In the genomic region with DNA sequence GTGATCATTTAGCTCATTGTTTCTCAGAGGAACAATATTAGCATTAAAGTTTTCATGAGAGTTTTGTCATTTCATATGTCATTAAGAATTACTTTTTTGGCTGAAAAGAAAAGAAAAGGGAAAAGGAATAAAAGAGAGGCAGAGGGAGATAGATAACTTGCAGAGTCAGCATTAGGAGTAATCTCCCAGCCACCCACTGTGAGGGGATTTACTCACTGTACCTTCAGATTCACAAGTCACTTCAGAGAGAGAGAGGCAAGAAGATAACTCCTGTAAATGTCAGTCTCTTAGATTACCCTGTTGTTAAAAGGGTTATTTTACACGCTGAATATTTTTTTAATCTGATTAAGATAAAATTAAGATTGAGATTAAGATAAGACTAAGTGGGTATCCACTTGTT, we compare ENCODE assay signal across 3 cellular contexts.
TF ChIP-seq lines count a peak whose summit lies in the region.

No MANE protein-coding gene starts in this region.

TF ChIP-seq in HepG2, 621 proteins besides CTCF, POLR2A, EP300 and RAD21:
- TF ChIP-seq MAFF (IDR thresholded peaks at IDR 0.05; ENCODE audit: low read depth, low read length) (peak; percentile 63), PRPF4 (IDR thresholded peaks at IDR 0.05; ENCODE audit: low read depth, low read length, poor library complexity, severe bottlenecking) (no peak), MAFK (conservative IDR thresholded peaks at IDR 0.05 in 1 of 2, IDR thresholded peaks at IDR 0.05 in 1 of 2; ENCODE audit: low read length in 2 of 2) (peak; percentile 46 to 86)

TF ChIP-seq in IMR-90, 13 proteins besides CTCF, POLR2A, EP300 and RAD21:
- no peak for TF ChIP-seq SMC3 (IDR thresholded peaks at IDR 0.05; ENCODE audit: low read depth, low read length)
- no peak for TF ChIP-seq NFE2L2 (IDR thresholded peaks at IDR 0.05; ENCODE audit: low read depth, low read length)
- peak; percentile 70 for TF ChIP-seq MAFK (IDR thresholded peaks at IDR 0.05; ENCODE audit: low read depth, low read length)
- TF ChIP-seq CEBPB (IDR thresholded peaks at IDR 0.05; ENCODE audit: low read depth, low read length), result no peak

TF ChIP-seq in H1, 55 proteins besides CTCF, POLR2A, EP300 and RAD21:
- TF ChIP-seq, protein P1, sequence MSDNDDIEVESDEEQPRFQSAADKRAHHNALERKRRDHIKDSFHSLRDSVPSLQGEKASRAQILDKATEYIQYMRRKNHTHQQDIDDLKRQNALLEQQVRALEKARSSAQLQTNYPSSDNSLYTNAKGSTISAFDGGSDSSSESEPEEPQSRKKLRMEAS (IDR thresholded peaks at IDR 0.05), result no peak
- peak; percentile 89 for TF ChIP-seq MAFK (IDR thresholded peaks at IDR 0.05; ENCODE audit: low read depth, low read length)
- peak; percentile 65 for TF ChIP-seq BACH1 (IDR thresholded peaks at IDR 0.05; ENCODE audit: low read length)
